In genomic region chr3:149516920-149517319, GRCh38 we compare ENCODE assay signal across 38 cellular contexts. TPM values are rescaled to one million over a fixed set of nuclear protein-coding genes. Genes with fewer than 3 reads are reported as not detected.
"Had no signal": no experiment of that assay in that cellular context is flagged by ENCODE, and none has a peak within 500 bp of the region (broad histone marks: within the 10 kb centered on the region; RNA-seq: fewer than 3 reads in every experiment).

No MANE protein-coding gene starts in this region.

- DNase-seq: activated effector memory CD4-positive, alpha-beta T cell treated with anti-CD3 and anti-CD28 coated beads, Interleukin-2, amount 50 U/mL, for 16 hours; activated effector memory CD4-positive, alpha-beta T cell treated with Interleukin-2 at 50 U/mL for 16 hours; activated gamma-delta T cell; activated gamma-delta T cell treated with Interleukin-2 at 50 U/mL for 16 hours; activated naive CD4-positive, alpha-beta T cell; activated naive CD4-positive, alpha-beta T cell treated with anti-CD3 and anti-CD28 coated beads for 36 hours; activated naive CD4-positive, alpha-beta T cell treated with anti-CD3 and anti-CD28 coated beads, Interleukin-2, amount 10 ng/mL, durations not matched to agents 7 days and 5 days; activated naive CD4-positive, alpha-beta T cell treated with anti-CD3 and anti-CD28 coated beads, Interleukin-2, amount 50 U/mL, for 16 hours; activated naive CD4-positive, alpha-beta T cell treated with Interleukin-2 at 50 U/mL for 16 hours; activated naive CD8-positive, alpha-beta T cell treated with anti-CD3 and anti-CD28 coated beads for 36 hours; activated naive CD8-positive, alpha-beta T cell treated with anti-CD3 and anti-CD28 coated beads, Interleukin-2, amount 10 ng/mL, durations not matched to agents 7 days and 5 days; activated naive CD8-positive, alpha-beta T cell treated with anti-CD3 and anti-CD28 coated beads, Interleukin-2, amount 50 U/mL, for 24 hours; activated T-cell treated with anti-CD3 and anti-CD28 coated beads, Interleukin-2, amount 50 U/mL, for 1 hour; activated T-cell treated with anti-CD3 and anti-CD28 coated beads, Interleukin-2, amount 50 U/mL, for 24 hours; activated T-cell treated with anti-CD3 and anti-CD28 coated beads, Interleukin-2, amount 50 U/mL, for 4 hours; activated T-cell treated with anti-CD3 and anti-CD28 coated beads, Interleukin-2, amount 50 U/mL, for 48 hours; activated T-cell treated with anti-CD3 and anti-CD28 coated beads, Interleukin-2, amount 50 U/mL, for 72 hours; adrenal gland; amniotic stem cell; amygdala; anterior cingulate cortex; aorta; brain microvascular endothelial cell; caudate nucleus; central memory CD4-positive, alpha-beta T cell; cerebellar nuclear complex had no signal

- H3K9me3 ChIP-seq: adrenal gland, ascending aorta, breast epithelium had no signal

- H3K27me3 ChIP-seq: adrenal gland, ascending aorta, brain microvascular endothelial cell, breast epithelium, cardiac muscle cell had no signal

- H3K36me3 ChIP-seq: adrenal gland had no signal

- H3K4me1 ChIP-seq: adrenal gland, breast epithelium had no signal

- H3K4me3 ChIP-seq: adrenal gland, ascending aorta, breast epithelium, cardiac muscle cell had no signal

- H3K27ac ChIP-seq: adrenal gland, ascending aorta, brain microvascular endothelial cell, breast epithelium, cardiac muscle cell had no signal

- ATAC-seq: activated naive CD4-positive, alpha-beta T cell treated with anti-CD3 and anti-CD28 coated beads, Interleukin-2, amount 50 U/mL, for 72 hours; activated naive CD8-positive, alpha-beta T cell treated with anti-CD3 and anti-CD28 coated beads, Interleukin-2, amount 50 U/mL, for 24 hours; activated T-cell treated with anti-CD3 and anti-CD28 coated beads, Interleukin-2, amount 50 U/mL, for 4 hours; activated T-cell treated with anti-CD3 and anti-CD28 coated beads, Interleukin-2, amount 50 U/mL, for 72 hours; activated T-helper 17 cell treated with anti-CD3 and anti-CD28 coated beads, Interleukin-2, amount 50 U/mL, for 72 hours had no signal

RNA-seq across cellular contexts. Expression of gene TM4SF4, which starts 42.4 kb away (rescaled TPM):
- total RNA-seq: activated naive CD4-positive, alpha-beta T cell treated with anti-CD3 and anti-CD28 coated beads for 36 hours; activated naive CD4-positive, alpha-beta T cell treated with anti-CD3 and anti-CD28 coated beads, Interleukin-2, amount 50 U/mL, for 72 hours; activated naive CD8-positive, alpha-beta T cell treated with anti-CD3 and anti-CD28 coated beads for 36 hours; activated naive CD8-positive, alpha-beta T cell treated with anti-CD3 and anti-CD28 coated beads, Interleukin-2, amount 10 ng/mL, durations not matched to agents 7 days and 5 days; activated T-cell treated with anti-CD3 and anti-CD28 coated beads, Interleukin-2, amount 50 U/mL, for 72 hours; activated T-helper 1 cell treated with anti-CD3 and anti-CD28 coated beads, Interleukin-12 subunit alpha, Interleukin-12 subunit beta, Interleukin-2, Interleukin-4 antibody, amounts not matched to agents 30 ng/mL and 10 ng/mL and 1 ng/mL, durations not matched to agents 14 hours and 24 hours and 36 hours; activated T-helper 17 cell treated with anti-CD3 and anti-CD28 coated beads, Interleukin-2, amount 50 U/mL, for 72 hours; activated T-helper 2 cell treated with anti-CD3 and anti-CD28 coated beads, Interferon-gamma antibody, Interleukin-2, Interleukin-4, amounts not matched to agents 10 μg/mL and 5 μg/mL and 100 μg/mL, durations not matched to agents 14 hours and 24 hours and 36 hours; aorta; ascending aorta; astrocyte; bronchial epithelial cell; cardiac muscle cell; cardiac septum; cerebellum; chondrocyte had no signal
